Comparison of ENCODE assay signal across 14 cellular contexts in genomic region chr4:122364700-122365404, GRCh38. TPM values are rescaled to one million over a fixed set of nuclear protein-coding genes. Genes with fewer than 3 reads are reported as not detected.
DNase-seq lines count a peak whose midpoint lies in the region; ATAC-seq and TF ChIP-seq lines count a peak whose summit lies in the region.
"Had no signal": no experiment of that assay in that cellular context is flagged by ENCODE, and none has a peak within 500 bp of the region (broad histone marks: within the 10 kb centered on the region; RNA-seq: fewer than 3 reads in every experiment).

No MANE protein-coding gene starts in this region.

- H3K36me3 ChIP-seq in mesendoderm (ENCODE audit: control insufficient read depth, insufficient read depth, low read length) (no peaks in the 10 kb centered on the region), ovary (no peaks in the 10 kb centered on the region), ascending aorta (peaks cover 13 to 33% of the 10 kb centered on the region in 2 donors)

- H2BK120ac ChIP-seq in mesendoderm (ENCODE audit: low read depth, low read length): no peak overlapping the region

- H3K18ac ChIP-seq in mesendoderm (ENCODE audit: low read length): no peak overlapping the region

- no peaks in the 10 kb centered on the region for H3K4me1 Mint-ChIP-seq in activated CD4-positive, alpha-beta T cell treated with anti-CD3 and anti-CD28 coated beads for 36 hours
- peaks cover 11% of the 10 kb centered on the region; the same call in 1 of the 2 replicates for H3K4me1 Mint-ChIP-seq in WTC11

- ATAC-seq in activated CD4-positive, alpha-beta T cell treated with anti-CD3 and anti-CD28 coated beads for 36 hours: no peak
- peak; percentile 90 for ATAC-seq in WTC11
- ATAC-seq: GM12878 had no signal

- no peak overlapping the region for H4K8ac ChIP-seq in mesendoderm (ENCODE audit: low read depth, low read length)

- H3K4me3 ChIP-seq in LNCaP clone FGC (ENCODE audit: low read depth, low read length) (no peak overlapping the region), mesendoderm (ENCODE audit: low read length) (no peak overlapping the region), ovary (no peak overlapping the region), ascending aorta (no peak overlapping the region)
- H3K4me3 ChIP-seq: GM12878 had no signal

- no peak overlapping the region for H2BK15ac ChIP-seq in mesendoderm (replicated peaks; ENCODE audit: low read depth)

- no peak for TF ChIP-seq EP300 in ovary (IDR thresholded peaks at IDR 0.05)

- no peak overlapping the region for H3K23ac ChIP-seq in mesendoderm (ENCODE audit: low read length)

- no peak overlapping the region for H3K27ac Mint-ChIP-seq in activated CD4-positive, alpha-beta T cell treated with anti-CD3 and anti-CD28 coated beads for 36 hours
- no peak overlapping the region for H3K27ac Mint-ChIP-seq in WTC11

- no peak overlapping the region for H4K5ac ChIP-seq in mesendoderm (ENCODE audit: low read length)

- no peak overlapping the region for H2BK5ac ChIP-seq in mesendoderm (ENCODE audit: low read length)

- WGBS in mesendoderm (ENCODE audit: extremely low coverage, insufficient coverage, low lambda C conversion rate): no CpG with 5 or more reads among the region's 18 CpGs
- 83 to 94% (median 93%) methylated on average over 18 of the region's 18 CpGs for WGBS in ovary, 3 donors

- POLR2A ChIA-PET in activated CD4-positive, alpha-beta T cell treated with anti-CD3 and anti-CD28 coated beads for 36 hours (lab: Charles Lee): no interaction called here
- POLR2A ChIA-PET in WTC11 (lab: Charles Lee): interaction anchor here (0.5 to 1.6 kb wide), 2 partner anchors 11 to 550 kb away, joined by 3 to 5 read pairs; no protein-coding TSS in a partner anchor

- H3K9ac ChIP-seq in mesendoderm (ENCODE audit: low read length): no peak overlapping the region

- no peaks in the 10 kb centered on the region for H3K27me3 Mint-ChIP-seq in activated CD4-positive, alpha-beta T cell treated with anti-CD3 and anti-CD28 coated beads for 36 hours
- no peaks in the 10 kb centered on the region for H3K27me3 Mint-ChIP-seq in WTC11 (ENCODE audit: low read depth)

- CTCF ChIA-PET in activated CD4-positive, alpha-beta T cell treated with anti-CD3 and anti-CD28 coated beads for 36 hours (lab: Charles Lee): interaction anchor here (2.9 kb wide), 1 partner anchor 213 kb away, joined by 9 read pairs; no protein-coding TSS in a partner anchor
- CTCF ChIA-PET in WTC11 (lab: Charles Lee): interaction anchor here (1.0 kb wide), 1 partner anchor 465 kb away, joined by 3 read pairs; no protein-coding TSS in a partner anchor

- no peak overlapping the region for H3K4ac ChIP-seq in mesendoderm (ENCODE audit: low read depth, low read length)

- no peak overlapping the region for H3K4me3 Mint-ChIP-seq in activated CD4-positive, alpha-beta T cell treated with anti-CD3 and anti-CD28 coated beads for 36 hours
- peak overlapping the region; percentile 20; the same call in 1 of the 2 replicates for H3K4me3 Mint-ChIP-seq in WTC11

- peaks cover 13% of the 10 kb centered on the region for H3K36me3 Mint-ChIP-seq in activated CD4-positive, alpha-beta T cell treated with anti-CD3 and anti-CD28 coated beads for 36 hours (ENCODE audit: low read depth)
- 0 out of 2 replicates have a peak, but pooled peaks cover 3% of the 10 kb centered on the region for H3K36me3 Mint-ChIP-seq in WTC11

- H2AK5ac ChIP-seq in mesendoderm (ENCODE audit: low read length): no peak overlapping the region

- H3K79me1 ChIP-seq in mesendoderm (ENCODE audit: low read length): no peaks in the 10 kb centered on the region

- no peak overlapping the region for H3K4me2 ChIP-seq in mesendoderm (ENCODE audit: low read length)

- no peaks in the 10 kb centered on the region for H3K9me3 ChIP-seq in ovary
- H3K9me3 ChIP-seq in ascending aorta: peaks cover 0 to 13% of the 10 kb centered on the region in 2 donors

- H3K4me1 ChIP-seq in mesendoderm (ENCODE audit: control insufficient read depth, low read depth, low read length) (no peaks in the 10 kb centered on the region), ovary (ENCODE audit: insufficient read depth) (no peaks in the 10 kb centered on the region), ascending aorta (no peaks in the 10 kb centered on the region)

- intact Hi-C loops in activated CD4-positive, alpha-beta T cell treated with anti-CD3 and anti-CD28 coated beads for 36 hours (cut with DNase I, micrococcal nuclease): no loop called here
- intact Hi-C loops in ovary (cut with DNase I): no loop called here
- intact Hi-C loops in ascending aorta (cut with DNase I): no loop called here

- H3K56ac ChIP-seq in mesendoderm (ENCODE audit: low read length): no peak overlapping the region

- H3K27ac ChIP-seq in mesendoderm (ENCODE audit: low read depth, low read length) (no peak overlapping the region), ovary (no peak overlapping the region), ascending aorta (no peak overlapping the region)

- TF ChIP-seq CTCF in LNCaP clone FGC (IDR thresholded peaks at IDR 0.05; ENCODE audit: control insufficient read depth, extremely low read depth, insufficient read depth): no peak
- no peak for TF ChIP-seq CTCF in WTC11 (IDR thresholded peaks at IDR 0.05)
- TF ChIP-seq CTCF in ovary (IDR thresholded peaks at IDR 0.05): no peak
- no peak for TF ChIP-seq CTCF in ascending aorta (IDR thresholded peaks at IDR 0.05)

- peaks cover 20% of the 10 kb centered on the region for H3K9me3 Mint-ChIP-seq in activated CD4-positive, alpha-beta T cell treated with anti-CD3 and anti-CD28 coated beads for 36 hours (ENCODE audit: low read depth)
- H3K9me3 Mint-ChIP-seq in WTC11: peaks cover 6% of the 10 kb centered on the region; the same call in 1 of the 2 replicates

- peak; percentile 36 for DNase-seq in activated CD4-positive, alpha-beta T cell treated with anti-CD3 and anti-CD28 coated beads for 36 hours
- no peak for DNase-seq in activated CD4-positive, alpha-beta T cell treated with anti-CD3 and anti-CD28 coated beads for 1 hour
- DNase-seq in LNCaP clone FGC (ENCODE audit: low read depth) (peak; percentile 6), WTC11 (ENCODE audit: low spot score) (peak; percentile 56), mesendoderm (peak; percentile 28), ovary (no peak), ascending aorta (ENCODE audit: low spot score in 2 of 2) (no peak)
- DNase-seq in stimulated activated CD8-positive, alpha-beta memory T cell treated with anti-CD3 and anti-CD28 coated beads, Interleukin-4, amount 100 ng/mL, for 48 hours: no peak
- DNase-seq: activated gamma-delta T cell treated with Interleukin-2 at 50 U/mL for 16 hours, hippocampal formation, NCI-H774 had no signal

- no peaks in the 10 kb centered on the region for H3K79me2 ChIP-seq in mesendoderm (ENCODE audit: control insufficient read depth, insufficient read depth, low read length)

- no peaks in the 10 kb centered on the region for H3K27me3 ChIP-seq in mesendoderm (ENCODE audit: insufficient read depth, low read length, poor library complexity)
- H3K27me3 ChIP-seq in ovary: no peaks in the 10 kb centered on the region
- H3K27me3 ChIP-seq in ascending aorta: no peaks in the 10 kb centered on the region

- no peak for TF ChIP-seq POLR2A in ovary (IDR thresholded peaks at IDR 0.05)

TF ChIP-seq in WTC11, 78 proteins besides CTCF, POLR2A, EP300 and RAD21 (continues in another document):
- no peak for TF ChIP-seq ATF3 (CRISPR knock-in tag; conservative IDR thresholded peaks at IDR 0.05)
- TF ChIP-seq KAT7 (CRISPR knock-in tag; IDR thresholded peaks at IDR 0.05; ENCODE audit: borderline replicate concordance): no peak
- no peak for TF ChIP-seq CREB1 (CRISPR knock-in tag; IDR thresholded peaks at IDR 0.05)
- no peak for TF ChIP-seq ZNF263 (CRISPR knock-in tag; IDR thresholded peaks at IDR 0.05; ENCODE audit: low read depth)
- no peak for TF ChIP-seq USF1 (CRISPR knock-in tag; IDR thresholded peaks at IDR 0.05)

RNA-seq across cellular contexts. Expression of gene ADAD1, which starts 14.0 kb away (rescaled TPM):
- not detected for total RNA-seq in activated CD4-positive, alpha-beta T cell treated with anti-CD3 and anti-CD28 coated beads for 36 hours
- total RNA-seq in WTC11 (2021) (not detected in 3 replicates), ovary (not detected), ascending aorta (not detected)
- not detected for polyA plus RNA-seq in mesendoderm (2013, experiment 1 of 2)
- not detected for polyA plus RNA-seq in mesendoderm (2013, experiment 2 of 2)
- polyA plus RNA-seq in ovary: under 1 TPM in 1 of 2 donors, not detected in 1; 0.33 TPM
- total RNA-seq: A673, GM12878, ureter had no signal
- polyA plus RNA-seq: GM12878 had no signal

Comparison
In these comparisons a context has a peak if more than half of its experiments do, and no peak if none do; other contexts are left out.
1. DNase-seq: peak in activated CD4-positive, alpha-beta T cell treated with anti-CD3 and anti-CD28 coated beads for 36 hours (single experiment), LNCaP clone FGC (single experiment), WTC11 (single experiment) and mesendoderm (single experiment); none in activated CD4-positive, alpha-beta T cell treated with anti-CD3 and anti-CD28 coated beads for 1 hour (single experiment), ovary (0 of 5), stimulated activated CD8-positive, alpha-beta memory T cell treated with anti-CD3 and anti-CD28 coated beads, Interleukin-4, amount 100 ng/mL, for 48 hours (single experiment) and ascending aorta (0 of 2).